1 cellular context compared by ENCODE assay signal in the genomic region with DNA sequence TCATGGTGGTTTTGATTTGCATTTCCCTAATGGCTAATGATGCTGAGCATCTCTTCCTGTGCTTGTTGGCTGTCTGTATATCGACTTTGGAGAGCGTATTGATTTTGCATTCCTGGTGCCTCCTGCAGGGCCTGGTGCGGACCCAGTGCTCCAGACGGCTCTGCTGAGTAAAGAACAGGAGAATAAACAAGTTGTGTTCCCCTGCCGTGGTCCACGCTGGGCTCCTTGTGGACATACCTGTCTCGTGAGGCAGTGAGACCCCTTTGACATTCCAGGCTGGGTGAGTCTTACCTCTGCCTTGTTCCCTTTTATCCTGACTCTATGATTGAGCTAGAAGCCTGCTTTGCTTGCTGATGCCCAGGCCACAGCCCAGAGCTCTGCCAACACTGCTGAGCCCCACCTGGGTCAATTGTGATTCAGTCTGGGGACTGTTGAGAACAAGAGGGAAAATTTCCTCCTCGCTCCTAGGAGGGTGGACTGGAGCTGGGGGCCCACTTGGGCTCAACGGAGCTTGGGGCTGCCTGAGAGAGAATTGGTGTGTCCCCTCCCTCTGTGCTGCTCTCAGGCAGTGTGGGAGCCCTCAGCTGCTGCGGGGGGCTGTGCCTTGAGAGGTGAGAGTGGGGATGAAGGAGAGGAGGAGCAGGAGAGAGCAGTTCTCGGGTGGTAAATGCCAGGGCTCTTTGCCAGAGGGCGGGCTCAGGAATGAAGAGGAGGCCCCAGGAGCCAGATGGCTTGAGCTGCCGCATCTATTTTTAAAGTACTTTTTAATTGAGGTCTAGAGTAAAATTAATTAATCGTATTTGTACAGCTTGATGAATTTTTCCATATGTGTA.
TF ChIP-seq lines count a peak whose summit lies in the region.

No MANE protein-coding gene starts in this region.

TF ChIP-seq in WTC11, 78 proteins besides CTCF, POLR2A, EP300 and RAD21 (continued from another document):
- TF ChIP-seq, protein P1, sequence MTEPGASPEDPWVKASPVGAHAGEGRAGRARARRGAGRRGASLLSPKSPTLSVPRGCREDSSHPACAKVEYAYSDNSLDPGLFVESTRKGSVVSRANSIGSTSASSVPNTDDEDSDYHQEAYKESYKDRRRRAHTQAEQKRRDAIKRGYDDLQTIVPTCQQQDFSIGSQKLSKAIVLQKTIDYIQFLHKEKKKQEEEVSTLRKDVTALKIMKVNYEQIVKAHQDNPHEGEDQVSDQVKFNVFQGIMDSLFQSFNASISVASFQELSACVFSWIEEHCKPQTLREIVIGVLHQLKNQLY (CRISPR knock-in tag; IDR thresholded peaks at IDR 0.05), result no peak
- TF ChIP-seq, protein P2, sequence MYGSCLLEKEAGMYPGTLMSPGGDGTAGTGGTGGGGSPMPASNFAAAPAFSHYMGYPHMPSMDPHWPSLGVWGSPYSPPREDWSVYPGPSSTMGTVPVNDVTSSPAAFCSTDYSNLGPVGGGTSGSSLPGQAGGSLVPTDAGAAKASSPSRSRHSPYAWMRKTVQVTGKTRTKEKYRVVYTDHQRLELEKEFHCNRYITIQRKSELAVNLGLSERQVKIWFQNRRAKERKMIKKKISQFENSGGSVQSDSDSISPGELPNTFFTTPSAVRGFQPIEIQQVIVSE (CRISPR knock-in tag; IDR thresholded peaks at IDR 0.05; ENCODE audit: borderline replicate concordance), result no peak
- TF ChIP-seq ZNF232 (CRISPR knock-in tag; IDR thresholded peaks at IDR 0.05), result no peak
- TF ChIP-seq, protein P3, sequence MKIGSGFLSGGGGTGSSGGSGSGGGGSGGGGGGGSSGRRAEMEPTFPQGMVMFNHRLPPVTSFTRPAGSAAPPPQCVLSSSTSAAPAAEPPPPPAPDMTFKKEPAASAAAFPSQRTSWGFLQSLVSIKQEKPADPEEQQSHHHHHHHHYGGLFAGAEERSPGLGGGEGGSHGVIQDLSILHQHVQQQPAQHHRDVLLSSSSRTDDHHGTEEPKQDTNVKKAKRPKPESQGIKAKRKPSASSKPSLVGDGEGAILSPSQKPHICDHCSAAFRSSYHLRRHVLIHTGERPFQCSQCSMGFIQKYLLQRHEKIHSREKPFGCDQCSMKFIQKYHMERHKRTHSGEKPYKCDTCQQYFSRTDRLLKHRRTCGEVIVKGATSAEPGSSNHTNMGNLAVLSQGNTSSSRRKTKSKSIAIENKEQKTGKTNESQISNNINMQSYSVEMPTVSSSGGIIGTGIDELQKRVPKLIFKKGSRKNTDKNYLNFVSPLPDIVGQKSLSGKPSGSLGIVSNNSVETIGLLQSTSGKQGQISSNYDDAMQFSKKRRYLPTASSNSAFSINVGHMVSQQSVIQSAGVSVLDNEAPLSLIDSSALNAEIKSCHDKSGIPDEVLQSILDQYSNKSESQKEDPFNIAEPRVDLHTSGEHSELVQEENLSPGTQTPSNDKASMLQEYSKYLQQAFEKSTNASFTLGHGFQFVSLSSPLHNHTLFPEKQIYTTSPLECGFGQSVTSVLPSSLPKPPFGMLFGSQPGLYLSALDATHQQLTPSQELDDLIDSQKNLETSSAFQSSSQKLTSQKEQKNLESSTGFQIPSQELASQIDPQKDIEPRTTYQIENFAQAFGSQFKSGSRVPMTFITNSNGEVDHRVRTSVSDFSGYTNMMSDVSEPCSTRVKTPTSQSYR (CRISPR knock-in tag; IDR thresholded peaks at IDR 0.05), result no peak
- TF ChIP-seq HMGA2 (CRISPR knock-in tag; IDR thresholded peaks at IDR 0.05), result no peak
- no peak for TF ChIP-seq MXD4 (CRISPR knock-in tag; IDR thresholded peaks at IDR 0.05; ENCODE audit: borderline replicate concordance)
- TF ChIP-seq TP53 (CRISPR knock-in tag; IDR thresholded peaks at IDR 0.05), result no peak
- TF ChIP-seq NFE2L1 (CRISPR knock-in tag; IDR thresholded peaks at IDR 0.05), result no peak
- TF ChIP-seq, protein P4, sequence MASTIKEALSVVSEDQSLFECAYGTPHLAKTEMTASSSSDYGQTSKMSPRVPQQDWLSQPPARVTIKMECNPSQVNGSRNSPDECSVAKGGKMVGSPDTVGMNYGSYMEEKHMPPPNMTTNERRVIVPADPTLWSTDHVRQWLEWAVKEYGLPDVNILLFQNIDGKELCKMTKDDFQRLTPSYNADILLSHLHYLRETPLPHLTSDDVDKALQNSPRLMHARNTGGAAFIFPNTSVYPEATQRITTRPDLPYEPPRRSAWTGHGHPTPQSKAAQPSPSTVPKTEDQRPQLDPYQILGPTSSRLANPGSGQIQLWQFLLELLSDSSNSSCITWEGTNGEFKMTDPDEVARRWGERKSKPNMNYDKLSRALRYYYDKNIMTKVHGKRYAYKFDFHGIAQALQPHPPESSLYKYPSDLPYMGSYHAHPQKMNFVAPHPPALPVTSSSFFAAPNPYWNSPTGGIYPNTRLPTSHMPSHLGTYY (CRISPR knock-in tag; IDR thresholded peaks at IDR 0.05), result no peak
- TF ChIP-seq ATF1 (CRISPR knock-in tag; IDR thresholded peaks at IDR 0.05), result no peak
- no peak for TF ChIP-seq TEAD1 (CRISPR knock-in tag; IDR thresholded peaks at IDR 0.05)
- TF ChIP-seq TEAD4 (CRISPR knock-in tag; IDR thresholded peaks at IDR 0.05), result no peak
